ENCODE assay signal across 17 cellular contexts in the genomic region with DNA sequence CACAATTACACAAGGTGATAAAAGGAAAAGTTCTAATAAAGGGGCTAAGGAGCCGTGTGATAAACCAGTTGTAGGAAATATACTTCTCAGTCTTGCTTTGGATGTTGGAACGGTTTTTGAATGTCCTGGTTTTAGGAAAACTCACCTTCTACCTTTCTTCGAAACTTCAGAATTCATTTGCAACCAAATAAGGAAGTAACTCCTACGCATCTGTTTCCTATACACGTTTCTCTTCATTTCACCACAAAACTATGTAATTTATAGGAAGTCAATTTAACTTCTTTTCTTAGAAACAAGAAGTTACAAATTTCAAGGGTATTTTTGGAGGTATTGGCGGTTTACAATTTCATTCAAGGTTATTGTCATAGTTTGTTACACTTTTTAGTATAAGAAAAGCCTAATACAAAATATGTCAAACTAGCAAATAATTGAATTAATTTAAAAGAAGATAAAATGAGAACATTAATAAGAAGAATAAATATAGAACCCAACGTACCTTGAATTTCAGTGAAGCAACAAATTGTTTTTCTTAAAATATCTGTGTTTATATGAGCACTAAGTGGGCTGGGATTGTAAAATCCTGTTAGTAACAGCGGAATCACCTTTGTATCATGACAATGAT. TPM values are rescaled to one million over a fixed set of nuclear protein-coding genes. Genes with fewer than 3 reads are reported as not detected.
DNase-seq lines count a peak whose midpoint lies in the region; ATAC-seq and TF ChIP-seq lines count a peak whose summit lies in the region.
"Had no signal": no experiment of that assay in that cellular context is flagged by ENCODE, and none has a peak within 500 bp of the region (broad histone marks: within the 10 kb centered on the region; RNA-seq: fewer than 3 reads in every experiment).

No MANE protein-coding gene starts in this region.

- H3K27ac Mint-ChIP-seq in activated CD4-positive, alpha-beta T cell treated with anti-CD3 and anti-CD28 coated beads for 36 hours, result peak overlapping the region; percentile 92
- H3K27ac Mint-ChIP-seq in activated CD4-positive, alpha-beta memory T cell treated with anti-CD3 and anti-CD28 coated beads, Interleukin-2, amount 10 ng/mL, durations not matched to agents 7 days and 5 days, result peak overlapping the region; percentile 92
- H3K27ac Mint-ChIP-seq in natural killer cell, result peak overlapping the region; percentile 13 to 45
- H3K27ac Mint-ChIP-seq: nephron had no signal

- H3K4me3 Mint-ChIP-seq in activated CD4-positive, alpha-beta T cell treated with anti-CD3 and anti-CD28 coated beads for 36 hours, result peak overlapping the region; percentile 72
- peak overlapping the region; percentile 72 for H3K4me3 Mint-ChIP-seq in activated CD4-positive, alpha-beta memory T cell treated with anti-CD3 and anti-CD28 coated beads, Interleukin-2, amount 10 ng/mL, durations not matched to agents 7 days and 5 days
- peak overlapping the region; percentile 75 for H3K4me3 Mint-ChIP-seq in natural killer cell
- H3K4me3 Mint-ChIP-seq: nephron had no signal

- DNase-seq in activated CD4-positive, alpha-beta T cell treated with anti-CD3 and anti-CD28 coated beads for 36 hours, result no peak
- no peak for DNase-seq in activated CD4-positive, alpha-beta T cell treated with anti-CD3 and anti-CD28 coated beads for 4 hours
- DNase-seq in MV-4-11 (lab: John Stamatoyannopoulos, UW) (peak; percentile 93), natural killer cell (no peak), 8988T (no peak)
- DNase-seq in activated CD4-positive, alpha-beta memory T cell treated with anti-CD3 and anti-CD28 coated beads, Interleukin-2, amount 10 ng/mL, durations not matched to agents 7 days and 5 days, result no peak
- DNase-seq in stimulated activated CD4-positive, alpha-beta T cell treated with anti-CD3 and anti-CD28 coated beads, Interleukin-1b, Interleukin-23, amount 100 ng/mL, for 48 hours, result no peak
- DNase-seq: adrenal gland, left cardiac atrium, NCI-H1048, SHP77 treated with DMSO at 0.1 percent for 48 hours, thyroid gland had no signal

- peaks cover 5% of the 10 kb centered on the region for H3K36me3 Mint-ChIP-seq in activated CD4-positive, alpha-beta T cell treated with anti-CD3 and anti-CD28 coated beads for 36 hours (ENCODE audit: low read depth)
- H3K36me3 Mint-ChIP-seq in activated CD4-positive, alpha-beta memory T cell treated with anti-CD3 and anti-CD28 coated beads, Interleukin-2, amount 10 ng/mL, durations not matched to agents 7 days and 5 days (ENCODE audit: low read depth), result peaks cover 21% of the 10 kb centered on the region
- no peaks in the 10 kb centered on the region for H3K36me3 Mint-ChIP-seq in natural killer cell

- intact Hi-C loops in activated CD4-positive, alpha-beta T cell treated with anti-CD3 and anti-CD28 coated beads for 36 hours (cut with DNase I, micrococcal nuclease), result loop anchor here (1.0 kb wide), 6 partner anchors 33 to 549 kb away; partner anchors contain the start of genes CLEC2B (in 1 of the 2) and CLEC2D (in 1 of the 2)
- intact Hi-C loops in natural killer cell (cut with micrococcal nuclease), result no loop called here

- CTCF ChIA-PET in activated CD4-positive, alpha-beta T cell treated with anti-CD3 and anti-CD28 coated beads for 36 hours (lab: Charles Lee), result interaction anchor here (1.1 to 10.7 kb wide), 4 partner anchors 17 to 133 kb away, joined by 3 to 804 read pairs (median 54); partner anchors contain the start of gene CD69
- CTCF ChIA-PET in activated CD4-positive, alpha-beta memory T cell treated with anti-CD3 and anti-CD28 coated beads, Interleukin-2, amount 10 ng/mL, durations not matched to agents 7 days and 5 days (lab: Charles Lee), result interaction anchor here (1.1 to 8.7 kb wide), 7 partner anchors 15 to 123 kb away, joined by 3 to 587 read pairs (median 3); partner anchors contain the start of gene CD69

- TF ChIP-seq CTCF in natural killer cell (IDR thresholded peaks at IDR 0.05), result no peak

- no peak for ATAC-seq in activated CD4-positive, alpha-beta T cell treated with anti-CD3 and anti-CD28 coated beads for 36 hours
- ATAC-seq in natural killer cell (no peak), HG03460 (IDR thresholded peaks at IDR 0.05; ENCODE audit: unreplicated experiment) (no peak)
- ATAC-seq: left cardiac atrium, sciatic nerve had no signal

- H3K4me1 Mint-ChIP-seq in activated CD4-positive, alpha-beta T cell treated with anti-CD3 and anti-CD28 coated beads for 36 hours, result peaks cover 69% of the 10 kb centered on the region
- H3K4me1 Mint-ChIP-seq in activated CD4-positive, alpha-beta memory T cell treated with anti-CD3 and anti-CD28 coated beads, Interleukin-2, amount 10 ng/mL, durations not matched to agents 7 days and 5 days, result peaks cover 62% of the 10 kb centered on the region
- H3K4me1 Mint-ChIP-seq in natural killer cell, result peaks cover 42 to 43% of the 10 kb centered on the region in 2 donors
- H3K4me1 Mint-ChIP-seq: nephron had no signal

- no peaks in the 10 kb centered on the region for H3K27me3 Mint-ChIP-seq in activated CD4-positive, alpha-beta T cell treated with anti-CD3 and anti-CD28 coated beads for 36 hours
- no peaks in the 10 kb centered on the region for H3K27me3 Mint-ChIP-seq in activated CD4-positive, alpha-beta memory T cell treated with anti-CD3 and anti-CD28 coated beads, Interleukin-2, amount 10 ng/mL, durations not matched to agents 7 days and 5 days
- H3K27me3 Mint-ChIP-seq in natural killer cell (ENCODE audit: low read depth in 2 of 2), result peaks cover 0 to 4% of the 10 kb centered on the region in 2 donors

- peaks cover 5% of the 10 kb centered on the region for H3K9me3 Mint-ChIP-seq in activated CD4-positive, alpha-beta T cell treated with anti-CD3 and anti-CD28 coated beads for 36 hours (ENCODE audit: low read depth)
- peaks cover 7% of the 10 kb centered on the region for H3K9me3 Mint-ChIP-seq in activated CD4-positive, alpha-beta memory T cell treated with anti-CD3 and anti-CD28 coated beads, Interleukin-2, amount 10 ng/mL, durations not matched to agents 7 days and 5 days
- H3K9me3 Mint-ChIP-seq in natural killer cell, result peaks cover 2% of the 10 kb centered on the region in 2 donors

- POLR2A ChIA-PET in activated CD4-positive, alpha-beta T cell treated with anti-CD3 and anti-CD28 coated beads for 36 hours (lab: Charles Lee), result interaction anchor here (0.7 to 6.2 kb wide), 8 partner anchors 17 to 146 kb away, joined by 3 to 191 read pairs (median 10); partner anchors contain the start of genes CD69 and CLEC2D
- POLR2A ChIA-PET in activated CD4-positive, alpha-beta memory T cell treated with anti-CD3 and anti-CD28 coated beads, Interleukin-2, amount 10 ng/mL, durations not matched to agents 7 days and 5 days (lab: Charles Lee), result interaction anchor here (1.2 to 8.8 kb wide), 10 partner anchors 17 to 146 kb away, joined by 3 to 812 read pairs (median 8); partner anchors contain the start of genes CD69 and CLEC2B

RNA-seq across cellular contexts. Expression of gene CD69, which starts 33.2 kb away (rescaled TPM):
- 100 to 1,000 TPM in 1 of 2 experiments, 10 to 100 TPM in 1; 97.9 to 127 TPM for total RNA-seq in activated CD4-positive, alpha-beta T cell treated with anti-CD3 and anti-CD28 coated beads for 36 hours
- total RNA-seq in activated CD4-positive, alpha-beta memory T cell treated with anti-CD3 and anti-CD28 coated beads, Interleukin-2, amount 10 ng/mL, durations not matched to agents 7 days and 5 days, result 100 to 1,000 TPM; 196 to 197 TPM
- 1,000 to 10,000 TPM in 1 of 3 donors, 100 to 1,000 TPM in 2; 739 to 1,541 (median 990) TPM for total RNA-seq in natural killer cell
- total RNA-seq: frontal cortex, NCI-H460 had no signal

RNA-seq across cellular contexts. Expression of gene KLRF1, which starts 33.4 kb away (rescaled TPM):
- total RNA-seq in activated CD4-positive, alpha-beta T cell treated with anti-CD3 and anti-CD28 coated beads for 36 hours, result not detected
- under 1 TPM; 0.38 to 0.48 TPM for total RNA-seq in activated CD4-positive, alpha-beta memory T cell treated with anti-CD3 and anti-CD28 coated beads, Interleukin-2, amount 10 ng/mL, durations not matched to agents 7 days and 5 days
- 100 to 1,000 TPM; 364 to 424 (median 392) TPM for total RNA-seq in natural killer cell
- total RNA-seq: frontal cortex had no signal

Comparison
In these comparisons a context has a peak if more than half of its experiments do, and no peak if none do; other contexts are left out.
1. H3K27ac Mint-ChIP-seq: peak in every context shown above with its lines; median percentile 92 in activated CD4-positive, alpha-beta T cell treated with anti-CD3 and anti-CD28 coated beads for 36 hours; 92 in activated CD4-positive, alpha-beta memory T cell treated with anti-CD3 and anti-CD28 coated beads, Interleukin-2, amount 10 ng/mL, durations not matched to agents 7 days and 5 days; 29 in natural killer cell.
2. RNA of gene KLRF1, which starts 33.4 kb away (total RNA-seq): 364 to 424 TPM in natural killer cell; 0.38 to 0.48 TPM in activated CD4-positive, alpha-beta memory T cell treated with anti-CD3 and anti-CD28 coated beads, Interleukin-2, amount 10 ng/mL, durations not matched to agents 7 days and 5 days and not detected in activated CD4-positive, alpha-beta T cell treated with anti-CD3 and anti-CD28 coated beads for 36 hours; every median in the first group is over 100 times any median in the second.
3. Peak in every context shown above with its lines, with median percentiles within 50 percentile points of each other: H3K4me3 Mint-ChIP-seq.